ENCODE assay signal across 1 cellular context in genomic region chr5:27048507-27048906, GRCh38.
TF ChIP-seq lines count a peak whose summit lies in the region.

No MANE protein-coding gene starts in this region.

TF ChIP-seq in WTC11, 78 proteins besides CTCF, POLR2A, EP300 and RAD21 (continued from another document):
- TF ChIP-seq IRF1 (CRISPR knock-in tag; IDR thresholded peaks at IDR 0.05) (no peak), ZNF138 (CRISPR knock-in tag; conservative IDR thresholded peaks at IDR 0.05) (no peak), TEAD1 (CRISPR knock-in tag; IDR thresholded peaks at IDR 0.05) (no peak), IRF2 (CRISPR knock-in tag; IDR thresholded peaks at IDR 0.05; ENCODE audit: borderline replicate concordance, low read depth) (no peak), E2F4 (CRISPR knock-in tag; IDR thresholded peaks at IDR 0.05; ENCODE audit: borderline replicate concordance, low read depth) (no peak), AR (CRISPR knock-in tag; IDR thresholded peaks at IDR 0.05) (no peak), ZNF416 (CRISPR knock-in tag; IDR thresholded peaks at IDR 0.05) (no peak), ATF1 (CRISPR knock-in tag; IDR thresholded peaks at IDR 0.05) (no peak), AFF4 (CRISPR knock-in tag; IDR thresholded peaks at IDR 0.05; ENCODE audit: borderline replicate concordance) (no peak), ZNF671 (CRISPR knock-in tag; IDR thresholded peaks at IDR 0.05) (no peak)
- TF ChIP-seq, protein P1, sequence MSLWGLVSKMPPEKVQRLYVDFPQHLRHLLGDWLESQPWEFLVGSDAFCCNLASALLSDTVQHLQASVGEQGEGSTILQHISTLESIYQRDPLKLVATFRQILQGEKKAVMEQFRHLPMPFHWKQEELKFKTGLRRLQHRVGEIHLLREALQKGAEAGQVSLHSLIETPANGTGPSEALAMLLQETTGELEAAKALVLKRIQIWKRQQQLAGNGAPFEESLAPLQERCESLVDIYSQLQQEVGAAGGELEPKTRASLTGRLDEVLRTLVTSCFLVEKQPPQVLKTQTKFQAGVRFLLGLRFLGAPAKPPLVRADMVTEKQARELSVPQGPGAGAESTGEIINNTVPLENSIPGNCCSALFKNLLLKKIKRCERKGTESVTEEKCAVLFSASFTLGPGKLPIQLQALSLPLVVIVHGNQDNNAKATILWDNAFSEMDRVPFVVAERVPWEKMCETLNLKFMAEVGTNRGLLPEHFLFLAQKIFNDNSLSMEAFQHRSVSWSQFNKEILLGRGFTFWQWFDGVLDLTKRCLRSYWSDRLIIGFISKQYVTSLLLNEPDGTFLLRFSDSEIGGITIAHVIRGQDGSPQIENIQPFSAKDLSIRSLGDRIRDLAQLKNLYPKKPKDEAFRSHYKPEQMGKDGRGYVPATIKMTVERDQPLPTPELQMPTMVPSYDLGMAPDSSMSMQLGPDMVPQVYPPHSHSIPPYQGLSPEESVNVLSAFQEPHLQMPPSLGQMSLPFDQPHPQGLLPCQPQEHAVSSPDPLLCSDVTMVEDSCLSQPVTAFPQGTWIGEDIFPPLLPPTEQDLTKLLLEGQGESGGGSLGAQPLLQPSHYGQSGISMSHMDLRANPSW (CRISPR knock-in tag; conservative IDR thresholded peaks at IDR 0.05; ENCODE audit: low read depth), result no peak
